ENCODE assay signal across 1 cellular context in the genomic region with DNA sequence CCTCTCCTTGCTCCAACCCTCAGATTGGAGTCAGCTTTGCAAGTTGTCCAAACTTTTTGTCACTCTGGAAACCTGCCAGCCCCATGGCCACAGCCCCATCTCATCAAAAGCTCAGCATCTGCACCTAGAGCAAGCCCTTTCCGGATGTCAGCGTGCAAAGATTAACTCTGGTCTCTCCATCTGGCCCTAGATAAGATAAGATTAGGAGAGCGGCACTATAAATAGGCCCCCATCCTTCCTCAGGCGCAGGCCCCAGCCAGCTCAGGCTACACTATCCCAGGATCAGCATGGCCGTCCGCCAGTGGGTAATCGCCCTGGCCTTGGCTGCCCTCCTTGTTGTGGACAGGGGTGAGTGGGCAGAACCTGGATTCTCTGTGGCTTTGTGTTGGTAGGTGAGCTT.
A peak's percentile ranks its signal among the peaks of the same experiment; 100 is the strongest.
TF ChIP-seq lines count a peak whose summit lies in the region.

A gene with protein sequence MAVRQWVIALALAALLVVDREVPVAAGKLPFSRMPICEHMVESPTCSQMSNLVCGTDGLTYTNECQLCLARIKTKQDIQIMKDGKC (plus strand): TSS at position 246 of the 400 bp plus-strand sequence. CDS start 42 bp downstream, at position 288.

TF ChIP-seq in K562, 482 proteins besides CTCF, POLR2A, EP300 and RAD21 (continued from another document and continues in another):
- TF ChIP-seq, protein P1, sequence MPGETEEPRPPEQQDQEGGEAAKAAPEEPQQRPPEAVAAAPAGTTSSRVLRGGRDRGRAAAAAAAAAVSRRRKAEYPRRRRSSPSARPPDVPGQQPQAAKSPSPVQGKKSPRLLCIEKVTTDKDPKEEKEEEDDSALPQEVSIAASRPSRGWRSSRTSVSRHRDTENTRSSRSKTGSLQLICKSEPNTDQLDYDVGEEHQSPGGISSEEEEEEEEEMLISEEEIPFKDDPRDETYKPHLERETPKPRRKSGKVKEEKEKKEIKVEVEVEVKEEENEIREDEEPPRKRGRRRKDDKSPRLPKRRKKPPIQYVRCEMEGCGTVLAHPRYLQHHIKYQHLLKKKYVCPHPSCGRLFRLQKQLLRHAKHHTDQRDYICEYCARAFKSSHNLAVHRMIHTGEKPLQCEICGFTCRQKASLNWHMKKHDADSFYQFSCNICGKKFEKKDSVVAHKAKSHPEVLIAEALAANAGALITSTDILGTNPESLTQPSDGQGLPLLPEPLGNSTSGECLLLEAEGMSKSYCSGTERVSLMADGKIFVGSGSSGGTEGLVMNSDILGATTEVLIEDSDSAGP (CRISPR knock-in tag; IDR thresholded peaks at IDR 0.05) = no peak
- TF ChIP-seq, protein P2, sequence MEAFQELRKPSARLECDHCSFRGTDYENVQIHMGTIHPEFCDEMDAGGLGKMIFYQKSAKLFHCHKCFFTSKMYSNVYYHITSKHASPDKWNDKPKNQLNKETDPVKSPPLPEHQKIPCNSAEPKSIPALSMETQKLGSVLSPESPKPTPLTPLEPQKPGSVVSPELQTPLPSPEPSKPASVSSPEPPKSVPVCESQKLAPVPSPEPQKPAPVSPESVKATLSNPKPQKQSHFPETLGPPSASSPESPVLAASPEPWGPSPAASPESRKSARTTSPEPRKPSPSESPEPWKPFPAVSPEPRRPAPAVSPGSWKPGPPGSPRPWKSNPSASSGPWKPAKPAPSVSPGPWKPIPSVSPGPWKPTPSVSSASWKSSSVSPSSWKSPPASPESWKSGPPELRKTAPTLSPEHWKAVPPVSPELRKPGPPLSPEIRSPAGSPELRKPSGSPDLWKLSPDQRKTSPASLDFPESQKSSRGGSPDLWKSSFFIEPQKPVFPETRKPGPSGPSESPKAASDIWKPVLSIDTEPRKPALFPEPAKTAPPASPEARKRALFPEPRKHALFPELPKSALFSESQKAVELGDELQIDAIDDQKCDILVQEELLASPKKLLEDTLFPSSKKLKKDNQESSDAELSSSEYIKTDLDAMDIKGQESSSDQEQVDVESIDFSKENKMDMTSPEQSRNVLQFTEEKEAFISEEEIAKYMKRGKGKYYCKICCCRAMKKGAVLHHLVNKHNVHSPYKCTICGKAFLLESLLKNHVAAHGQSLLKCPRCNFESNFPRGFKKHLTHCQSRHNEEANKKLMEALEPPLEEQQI (IDR thresholded peaks at IDR 0.05) = peak; percentile 49; the same call in 1 of the 2 replicates
- 0 out of 2 replicates have a peak, but pooled peaks have one; percentile 14 for TF ChIP-seq ZNF354B (CRISPR knock-in tag; IDR thresholded peaks at IDR 0.05)
- TF ChIP-seq, protein P3, sequence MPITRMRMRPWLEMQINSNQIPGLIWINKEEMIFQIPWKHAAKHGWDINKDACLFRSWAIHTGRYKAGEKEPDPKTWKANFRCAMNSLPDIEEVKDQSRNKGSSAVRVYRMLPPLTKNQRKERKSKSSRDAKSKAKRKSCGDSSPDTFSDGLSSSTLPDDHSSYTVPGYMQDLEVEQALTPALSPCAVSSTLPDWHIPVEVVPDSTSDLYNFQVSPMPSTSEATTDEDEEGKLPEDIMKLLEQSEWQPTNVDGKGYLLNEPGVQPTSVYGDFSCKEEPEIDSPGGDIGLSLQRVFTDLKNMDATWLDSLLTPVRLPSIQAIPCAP (CRISPR knock-in tag; IDR thresholded peaks at IDR 0.05; ENCODE audit: borderline replicate concordance) = no peak
- TF ChIP-seq, protein P4, sequence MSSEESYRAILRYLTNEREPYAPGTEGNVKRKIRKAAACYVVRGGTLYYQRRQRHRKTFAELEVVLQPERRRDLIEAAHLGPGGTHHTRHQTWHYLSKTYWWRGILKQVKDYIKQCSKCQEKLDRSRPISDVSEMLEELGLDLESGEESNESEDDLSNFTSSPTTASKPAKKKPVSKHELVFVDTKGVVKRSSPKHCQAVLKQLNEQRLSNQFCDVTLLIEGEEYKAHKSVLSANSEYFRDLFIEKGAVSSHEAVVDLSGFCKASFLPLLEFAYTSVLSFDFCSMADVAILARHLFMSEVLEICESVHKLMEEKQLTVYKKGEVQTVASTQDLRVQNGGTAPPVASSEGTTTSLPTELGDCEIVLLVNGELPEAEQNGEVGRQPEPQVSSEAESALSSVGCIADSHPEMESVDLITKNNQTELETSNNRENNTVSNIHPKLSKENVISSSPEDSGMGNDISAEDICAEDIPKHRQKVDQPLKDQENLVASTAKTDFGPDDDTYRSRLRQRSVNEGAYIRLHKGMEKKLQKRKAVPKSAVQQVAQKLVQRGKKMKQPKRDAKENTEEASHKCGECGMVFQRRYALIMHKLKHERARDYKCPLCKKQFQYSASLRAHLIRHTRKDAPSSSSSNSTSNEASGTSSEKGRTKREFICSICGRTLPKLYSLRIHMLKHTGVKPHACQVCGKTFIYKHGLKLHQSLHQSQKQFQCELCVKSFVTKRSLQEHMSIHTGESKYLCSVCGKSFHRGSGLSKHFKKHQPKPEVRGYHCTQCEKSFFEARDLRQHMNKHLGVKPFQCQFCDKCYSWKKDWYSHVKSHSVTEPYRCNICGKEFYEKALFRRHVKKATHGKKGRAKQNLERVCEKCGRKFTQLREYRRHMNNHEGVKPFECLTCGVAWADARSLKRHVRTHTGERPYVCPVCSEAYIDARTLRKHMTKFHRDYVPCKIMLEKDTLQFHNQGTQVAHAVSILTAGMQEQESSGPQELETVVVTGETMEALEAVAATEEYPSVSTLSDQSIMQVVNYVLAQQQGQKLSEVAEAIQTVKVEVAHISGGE (CRISPR knock-in tag; IDR thresholded peaks at IDR 0.05) = peak in 1 of 3 experiments; percentile 49; a peak in 1 of 6 replicates
- TF ChIP-seq, protein P5, sequence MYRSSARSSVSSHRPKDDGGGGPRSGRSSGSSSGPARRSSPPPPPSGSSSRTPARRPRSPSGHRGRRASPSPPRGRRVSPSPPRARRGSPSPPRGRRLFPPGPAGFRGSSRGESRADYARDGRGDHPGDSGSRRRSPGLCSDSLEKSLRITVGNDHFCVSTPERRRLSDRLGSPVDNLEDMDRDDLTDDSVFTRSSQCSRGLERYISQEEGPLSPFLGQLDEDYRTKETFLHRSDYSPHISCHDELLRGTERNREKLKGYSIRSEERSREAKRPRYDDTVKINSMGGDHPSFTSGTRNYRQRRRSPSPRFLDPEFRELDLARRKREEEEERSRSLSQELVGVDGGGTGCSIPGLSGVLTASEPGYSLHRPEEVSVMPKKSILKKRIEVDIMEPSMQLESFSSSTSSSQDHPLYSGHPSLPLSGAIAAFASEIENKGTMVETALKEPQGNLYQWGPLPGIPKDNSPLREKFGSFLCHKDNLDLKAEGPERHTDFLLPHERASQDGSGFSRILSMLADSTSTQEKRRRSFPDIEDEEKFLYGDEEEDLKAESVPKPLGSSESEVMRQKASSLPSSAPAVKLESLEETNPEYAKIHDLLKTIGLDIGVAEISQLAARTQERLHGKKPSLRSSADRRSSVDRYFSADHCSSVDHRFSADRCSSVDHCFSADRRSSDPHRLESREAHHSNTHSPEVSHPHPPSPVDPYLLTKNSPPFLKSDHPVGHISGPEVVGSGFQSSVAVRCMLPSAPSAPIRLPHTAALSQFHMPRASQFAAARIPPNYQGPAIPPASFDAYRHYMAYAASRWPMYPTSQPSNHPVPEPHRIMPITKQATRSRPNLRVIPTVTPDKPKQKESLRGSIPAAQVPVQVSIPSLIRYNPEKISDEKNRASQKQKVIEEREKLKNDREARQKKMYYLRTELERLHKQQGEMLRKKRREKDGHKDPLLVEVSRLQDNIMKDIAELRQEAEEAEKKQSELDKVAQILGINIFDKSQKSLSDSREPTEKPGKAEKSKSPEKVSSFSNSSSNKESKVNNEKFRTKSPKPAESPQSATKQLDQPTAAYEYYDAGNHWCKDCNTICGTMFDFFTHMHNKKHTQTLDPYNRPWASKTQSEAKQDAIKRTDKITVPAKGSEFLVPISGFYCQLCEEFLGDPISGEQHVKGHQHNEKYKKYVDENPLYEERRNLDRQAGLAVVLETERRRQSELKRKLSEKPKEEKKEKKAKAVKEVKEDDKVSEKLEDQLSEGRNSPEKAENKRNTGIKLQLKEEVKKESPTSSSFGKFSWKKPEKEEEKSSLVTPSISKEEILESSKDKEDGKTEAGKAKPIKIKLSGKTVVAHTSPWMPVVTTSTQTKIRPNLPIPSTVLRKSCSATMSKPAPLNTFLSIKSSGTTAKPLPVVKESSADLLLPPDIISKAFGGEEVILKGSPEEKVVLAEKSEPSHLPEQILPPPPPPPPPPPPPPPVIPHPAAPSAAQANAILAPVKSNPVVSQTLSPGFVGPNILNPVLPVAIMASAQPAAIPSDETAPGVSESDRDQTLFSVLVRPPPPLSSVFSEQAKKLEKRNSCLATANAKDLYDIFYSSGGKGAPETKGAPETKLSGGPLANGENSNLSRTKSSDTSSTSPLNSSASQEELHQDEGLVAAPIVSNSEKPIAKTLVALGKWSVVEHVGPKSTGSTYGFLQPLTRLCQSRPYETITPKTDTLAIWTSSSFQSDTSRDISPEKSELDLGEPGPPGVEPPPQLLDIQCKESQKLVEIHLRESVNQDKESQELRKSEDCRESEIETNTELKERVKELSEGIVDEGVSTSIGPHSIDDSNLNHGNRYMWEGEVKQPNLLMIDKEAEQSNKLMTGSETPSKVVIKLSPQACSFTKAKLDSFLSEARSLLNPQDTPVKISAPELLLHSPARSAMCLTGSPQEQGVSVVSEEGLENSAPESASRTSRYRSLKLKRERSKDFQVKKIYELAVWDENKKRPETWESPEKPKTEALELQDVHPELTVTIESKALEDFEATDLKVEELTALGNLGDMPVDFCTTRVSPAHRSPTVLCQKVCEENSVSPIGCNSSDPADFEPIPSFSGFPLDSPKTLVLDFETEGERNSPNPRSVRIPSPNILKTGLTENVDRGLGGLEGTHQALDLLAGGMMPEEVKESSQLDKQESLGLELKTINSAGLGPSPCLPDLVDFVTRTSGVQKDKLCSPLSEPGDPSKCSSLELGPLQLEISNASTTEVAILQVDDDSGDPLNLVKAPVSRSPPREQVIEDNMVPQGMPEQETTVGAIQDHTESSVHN (IDR thresholded peaks at IDR 0.05; ENCODE audit: borderline replicate concordance in 1 of 2, low read depth in 1 of 2) = peak in 1 of 2 experiments; percentile 52; a peak in 1 of 4 replicates
- no peak for TF ChIP-seq ZNF668 (CRISPR knock-in tag; IDR thresholded peaks at IDR 0.05)
- TF ChIP-seq, protein P6, sequence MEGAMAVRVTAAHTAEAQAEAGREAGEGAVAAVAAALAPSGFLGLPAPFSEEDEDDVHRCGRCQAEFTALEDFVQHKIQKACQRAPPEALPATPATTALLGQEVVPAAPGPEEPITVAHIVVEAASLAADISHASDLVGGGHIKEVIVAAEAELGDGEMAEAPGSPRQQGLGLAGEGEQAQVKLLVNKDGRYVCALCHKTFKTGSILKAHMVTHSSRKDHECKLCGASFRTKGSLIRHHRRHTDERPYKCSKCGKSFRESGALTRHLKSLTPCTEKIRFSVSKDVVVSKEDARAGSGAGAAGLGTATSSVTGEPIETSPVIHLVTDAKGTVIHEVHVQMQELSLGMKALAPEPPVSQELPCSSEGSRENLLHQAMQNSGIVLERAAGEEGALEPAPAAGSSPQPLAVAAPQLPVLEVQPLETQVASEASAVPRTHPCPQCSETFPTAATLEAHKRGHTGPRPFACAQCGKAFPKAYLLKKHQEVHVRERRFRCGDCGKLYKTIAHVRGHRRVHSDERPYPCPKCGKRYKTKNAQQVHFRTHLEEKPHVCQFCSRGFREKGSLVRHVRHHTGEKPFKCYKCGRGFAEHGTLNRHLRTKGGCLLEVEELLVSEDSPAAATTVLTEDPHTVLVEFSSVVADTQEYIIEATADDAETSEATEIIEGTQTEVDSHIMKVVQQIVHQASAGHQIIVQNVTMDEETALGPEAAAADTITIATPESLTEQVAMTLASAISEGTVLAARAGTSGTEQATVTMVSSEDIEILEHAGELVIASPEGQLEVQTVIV (CRISPR knock-in tag; IDR thresholded peaks at IDR 0.05; ENCODE audit: borderline replicate concordance) = no peak
- peak; percentile 69 to 73 for TF ChIP-seq MAZ (CRISPR knock-in tag; conservative IDR thresholded peaks at IDR 0.05 in 1 of 2, IDR thresholded peaks at IDR 0.05 in 1 of 2)
- 0 out of 2 replicates have a peak, but pooled peaks have one; percentile 39 for TF ChIP-seq ELF2 (CRISPR knock-in tag; IDR thresholded peaks at IDR 0.05)
- TF ChIP-seq, protein P7, sequence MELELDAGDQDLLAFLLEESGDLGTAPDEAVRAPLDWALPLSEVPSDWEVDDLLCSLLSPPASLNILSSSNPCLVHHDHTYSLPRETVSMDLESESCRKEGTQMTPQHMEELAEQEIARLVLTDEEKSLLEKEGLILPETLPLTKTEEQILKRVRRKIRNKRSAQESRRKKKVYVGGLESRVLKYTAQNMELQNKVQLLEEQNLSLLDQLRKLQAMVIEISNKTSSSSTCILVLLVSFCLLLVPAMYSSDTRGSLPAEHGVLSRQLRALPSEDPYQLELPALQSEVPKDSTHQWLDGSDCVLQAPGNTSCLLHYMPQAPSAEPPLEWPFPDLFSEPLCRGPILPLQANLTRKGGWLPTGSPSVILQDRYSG (tag; conservative IDR thresholded peaks at IDR 0.05; ENCODE audit: low read depth) = no peak
- TF ChIP-seq, protein P8, sequence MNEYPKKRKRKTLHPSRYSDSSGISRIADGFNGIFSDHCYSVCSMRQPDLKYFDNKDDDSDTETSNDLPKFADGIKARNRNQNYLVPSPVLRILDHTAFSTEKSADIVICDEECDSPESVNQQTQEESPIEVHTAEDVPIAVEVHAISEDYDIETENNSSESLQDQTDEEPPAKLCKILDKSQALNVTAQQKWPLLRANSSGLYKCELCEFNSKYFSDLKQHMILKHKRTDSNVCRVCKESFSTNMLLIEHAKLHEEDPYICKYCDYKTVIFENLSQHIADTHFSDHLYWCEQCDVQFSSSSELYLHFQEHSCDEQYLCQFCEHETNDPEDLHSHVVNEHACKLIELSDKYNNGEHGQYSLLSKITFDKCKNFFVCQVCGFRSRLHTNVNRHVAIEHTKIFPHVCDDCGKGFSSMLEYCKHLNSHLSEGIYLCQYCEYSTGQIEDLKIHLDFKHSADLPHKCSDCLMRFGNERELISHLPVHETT (CRISPR knock-in tag; conservative IDR thresholded peaks at IDR 0.05 in 1 of 2, IDR thresholded peaks at IDR 0.05 in 1 of 2) = peak in 1 of 2 experiments; percentile 69; a peak in 1 of 4 replicates
- peak; percentile 88 for TF ChIP-seq ZNF175 (CRISPR knock-in tag; IDR thresholded peaks at IDR 0.05; ENCODE audit: low read depth)
- TF ChIP-seq FIP1L1 (IDR thresholded peaks at IDR 0.05; ENCODE audit: low read depth, low read length, poor library complexity, severe bottlenecking) = no peak
- no peak for TF ChIP-seq ATF1 (CRISPR knock-in tag; IDR thresholded peaks at IDR 0.05)
- TF ChIP-seq ATF1 (tag; IDR thresholded peaks at IDR 0.05) = peak; percentile 51
- TF ChIP-seq ZNF239 (CRISPR knock-in tag; IDR thresholded peaks at IDR 0.05) = no peak
- TF ChIP-seq GABPB1 (CRISPR knock-in tag; IDR thresholded peaks at IDR 0.05) = peak; percentile 53
- TF ChIP-seq, protein P9, sequence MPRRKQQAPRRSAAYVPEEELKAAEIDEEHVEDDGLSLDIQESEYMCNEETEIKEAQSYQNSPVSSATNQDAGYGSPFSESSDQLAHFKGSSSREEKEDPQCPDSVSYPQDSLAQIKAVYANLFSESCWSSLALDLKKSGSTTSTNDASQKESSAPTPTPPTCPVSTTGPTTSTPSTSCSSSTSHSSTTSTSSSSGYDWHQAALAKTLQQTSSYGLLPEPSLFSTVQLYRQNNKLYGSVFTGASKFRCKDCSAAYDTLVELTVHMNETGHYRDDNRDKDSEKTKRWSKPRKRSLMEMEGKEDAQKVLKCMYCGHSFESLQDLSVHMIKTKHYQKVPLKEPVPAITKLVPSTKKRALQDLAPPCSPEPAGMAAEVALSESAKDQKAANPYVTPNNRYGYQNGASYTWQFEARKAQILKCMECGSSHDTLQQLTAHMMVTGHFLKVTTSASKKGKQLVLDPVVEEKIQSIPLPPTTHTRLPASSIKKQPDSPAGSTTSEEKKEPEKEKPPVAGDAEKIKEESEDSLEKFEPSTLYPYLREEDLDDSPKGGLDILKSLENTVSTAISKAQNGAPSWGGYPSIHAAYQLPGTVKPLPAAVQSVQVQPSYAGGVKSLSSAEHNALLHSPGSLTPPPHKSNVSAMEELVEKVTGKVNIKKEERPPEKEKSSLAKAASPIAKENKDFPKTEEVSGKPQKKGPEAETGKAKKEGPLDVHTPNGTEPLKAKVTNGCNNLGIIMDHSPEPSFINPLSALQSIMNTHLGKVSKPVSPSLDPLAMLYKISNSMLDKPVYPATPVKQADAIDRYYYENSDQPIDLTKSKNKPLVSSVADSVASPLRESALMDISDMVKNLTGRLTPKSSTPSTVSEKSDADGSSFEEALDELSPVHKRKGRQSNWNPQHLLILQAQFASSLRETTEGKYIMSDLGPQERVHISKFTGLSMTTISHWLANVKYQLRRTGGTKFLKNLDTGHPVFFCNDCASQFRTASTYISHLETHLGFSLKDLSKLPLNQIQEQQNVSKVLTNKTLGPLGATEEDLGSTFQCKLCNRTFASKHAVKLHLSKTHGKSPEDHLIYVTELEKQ (CRISPR knock-in tag; IDR thresholded peaks at IDR 0.05) = no peak
